Comparison of ENCODE assay signal across 8 cellular contexts in genomic region chr5:81838307-81838906, GRCh38.
A peak's percentile ranks its signal among the peaks of the same experiment; 100 is the strongest.
DNase-seq lines count a peak whose midpoint lies in the region; ATAC-seq and TF ChIP-seq lines count a peak whose summit lies in the region.

No MANE protein-coding gene starts in this region.

- H3K4me1 ChIP-seq in DND-41 (ENCODE audit: insufficient read depth, low read length) (peaks cover 5% of the 10 kb centered on the region; the same call in 1 of the 2 replicates), hepatocyte (ENCODE audit: insufficient read depth) (no peaks in the 10 kb centered on the region), transverse colon (no peaks in the 10 kb centered on the region)

- no peaks in the 10 kb centered on the region for H4K20me1 ChIP-seq in DND-41 (ENCODE audit: insufficient read depth, low read length)
- H4K20me1 ChIP-seq in hepatocyte (ENCODE audit: insufficient read depth, poor library complexity, severe bottlenecking): no peaks in the 10 kb centered on the region

- no peaks in the 10 kb centered on the region for H3K79me2 ChIP-seq in DND-41 (ENCODE audit: insufficient read depth, low read length)
- H3K79me2 ChIP-seq in hepatocyte: no peaks in the 10 kb centered on the region

- H3K36me3 ChIP-seq in DND-41 (ENCODE audit: insufficient read depth, low read length) (no peaks in the 10 kb centered on the region), hepatocyte (replicated peaks; ENCODE audit: insufficient read depth, low read depth) (no peaks in the 10 kb centered on the region), transverse colon (no peaks in the 10 kb centered on the region)

- no peak for TF ChIP-seq POLR2A in transverse colon (IDR thresholded peaks at IDR 0.05)

- ATAC-seq in DND-41 (ENCODE audit: insufficient read depth, low read depth) (peak; percentile 94), GM19395 (IDR thresholded peaks at IDR 0.05; ENCODE audit: unreplicated experiment) (peak; percentile 84)

- no peak for TF ChIP-seq EP300 in transverse colon (IDR thresholded peaks at IDR 0.05; ENCODE audit: low read depth)

- peak overlapping the region; percentile 41; the same call in 1 of the 2 replicates for H2AFZ ChIP-seq in DND-41 (ENCODE audit: low read depth, low read length)
- no peak overlapping the region for H2AFZ ChIP-seq in hepatocyte

- TF ChIP-seq CTCF in DND-41 (IDR thresholded peaks at IDR 0.05; ENCODE audit: borderline replicate concordance, extremely low read depth, low read length, poor library complexity, severe bottlenecking) (peak; percentile 68), hepatocyte (IDR thresholded peaks at IDR 0.05; ENCODE audit: poor library complexity) (peak; percentile 46), transverse colon (IDR thresholded peaks at IDR 0.05) (peak; percentile 32 to 48 (median 38))

- H3K27me3 ChIP-seq in DND-41 (ENCODE audit: insufficient read depth, low read length, poor library complexity) (no peaks in the 10 kb centered on the region), hepatocyte (no peaks in the 10 kb centered on the region), transverse colon (no peaks in the 10 kb centered on the region)

- DNase-seq in DND-41 (peak; percentile 46), HT1080 (ENCODE audit: low read depth) (peak; percentile 21), hepatocyte (ENCODE audit: low spot score) (peak; percentile 51), transverse colon (peak; percentile 26), foreskin melanocyte (no peak), NCI-H1092 (lab: John Stamatoyannopoulos, UW) (no peak)
- peak; percentile 15 for DNase-seq in activated CD4-positive, alpha-beta T cell treated with anti-CD3 and anti-CD28 coated beads, Interleukin-2, amount 50 U/mL, for 1 hour

- 45% methylated on average over 2 of the region's 2 CpGs for WGBS in hepatocyte (ENCODE audit: low lambda C conversion rate, missing lambda C conversion rate)
- WGBS in transverse colon (ENCODE audit: low coverage in 1 of 2), 2 donors: 57% methylated on average over 2 of the region's 2 CpGs; no CpG with 5 or more reads in 1 of the 2 donors

- no peak overlapping the region for H3K9ac ChIP-seq in DND-41 (ENCODE audit: low read depth, low read length)

- in situ Hi-C loops in transverse colon (cut with MboI; ENCODE audit: low pct_ligation_motif_present in 1 of 4, low pct_unique_long_range_greater_than_20kb in 1 of 4, low sequenced_read_pairs in 3 of 4): loop anchor here in 3 of 4 donors (5.0 to 25.0 kb wide), 2 partner anchors 81 to 326 kb away; no protein-coding TSS in a partner anchor

- no peaks in the 10 kb centered on the region for H3K9me2 ChIP-seq in hepatocyte (replicated peaks; ENCODE audit: insufficient read depth)

- intact Hi-C loops in transverse colon (cut with DNase I; ENCODE audit: low total_unique reads): no loop called here

- H3K9me3 ChIP-seq in DND-41 (ENCODE audit: insufficient read depth, low read length, severe bottlenecking) (no peaks in the 10 kb centered on the region), hepatocyte (ENCODE audit: low read depth) (no peaks in the 10 kb centered on the region), transverse colon (no peaks in the 10 kb centered on the region)

- H3K4me2 ChIP-seq in DND-41 (ENCODE audit: insufficient read depth, low read length): no peak overlapping the region
- H3K4me2 ChIP-seq in hepatocyte: no peak overlapping the region

- H3K4me3 ChIP-seq in DND-41 (ENCODE audit: low read depth in 1 of 2, low read length in 2 of 2) (no peak overlapping the region), hepatocyte (no peak overlapping the region), transverse colon (no peak overlapping the region)

- H3K27ac ChIP-seq in DND-41 (ENCODE audit: low read length) (no peak overlapping the region), hepatocyte (no peak overlapping the region), transverse colon (no peak overlapping the region)

Comparison
In these comparisons a context has a peak if more than half of its experiments do, and no peak if none do; other contexts are left out.
1. DNase-seq: peak in DND-41 (single experiment), HT1080 (single experiment), activated CD4-positive, alpha-beta T cell treated with anti-CD3 and anti-CD28 coated beads, Interleukin-2, amount 50 U/mL, for 1 hour (single experiment), hepatocyte (single experiment) and transverse colon (single experiment); none in foreskin melanocyte (single experiment) and NCI-H1092 (single experiment).
2. Peak in every context shown above with its lines, with median percentiles within 50 percentile points of each other: CTCF ChIP-seq.